In genomic region chr19:6744381-6745288, GRCh38 we compare ENCODE assay signal across 8 cellular contexts. TPM values are rescaled to one million over a fixed set of nuclear protein-coding genes. Genes with fewer than 3 reads are reported as not detected.
DNase-seq lines count a peak whose midpoint lies in the region; ATAC-seq, FAIRE-seq and TF ChIP-seq lines count a peak whose summit lies in the region.

No MANE protein-coding gene starts in this region.

- TF ChIP-seq CTCF in cardiac fibroblast (IDR thresholded peaks at IDR 0.05; ENCODE audit: low read depth, low read length), result no peak
- TF ChIP-seq CTCF in HepG2 (CRISPR knock-in tag; IDR thresholded peaks at IDR 0.05), result no peak
- peak in 2 of 6 experiments; percentile 6 to 25 for TF ChIP-seq CTCF in thyroid gland (IDR thresholded peaks at IDR 0.05)

- CTCF ChIA-PET in HepG2 (lab: Yijun Ruan, JAX; ENCODE audit: low intra/inter-chr PET ratio, low total read pairs), result no interaction called here

- peaks cover 13 to 53% of the 10 kb centered on the region in 2 experiments; a peak in 4 of 5 replicates for H3K36me3 ChIP-seq in HepG2 (replicated peaks in 1 of 2; ENCODE audit: control insufficient read depth in 1 of 2, insufficient read depth in 2 of 2, low read length in 2 of 2)
- peaks cover 37 to 40% of the 10 kb centered on the region in 2 donors for H3K36me3 ChIP-seq in thyroid gland

- H3K9me3 ChIP-seq in HepG2 (ENCODE audit: low read length) (no peaks in the 10 kb centered on the region), thyroid gland (no peaks in the 10 kb centered on the region)

- TF ChIP-seq POLR2A in HepG2 (IDR thresholded peaks at IDR 0.05; ENCODE audit: insufficient read depth in 1 of 2, low read depth in 2 of 2, low read length in 2 of 2), result no peak
- peak in 1 of 2 donors; percentile 29 for TF ChIP-seq POLR2A in thyroid gland (IDR thresholded peaks at IDR 0.05)

- no peak for FAIRE-seq in HepG2 (lab: Jason Lieb, UNC)

- in situ Hi-C loops in HepG2 (cut with HindIII; ENCODE audit: extremely low pct_ligation_motif_present, low pct_unique_long_range_greater_than_20kb), result no loop called here

- POLR2A ChIA-PET in HepG2 (lab: Yijun Ruan, JAX), result interaction anchor here (0.9 to 1.8 kb wide), 3 partner anchors 8 to 24 kb away, joined by 3 to 15 read pairs (median 3); partner anchors contain the start of gene C3

- no TSS peak for BruUV-seq in HepG2 (replicated peaks; lab: Mats Ljungman, UMichigan)

- peak; percentile 14; the same call in 2 of the 3 replicates for ATAC-seq in HepG2
- ATAC-seq in HG02852 (IDR thresholded peaks at IDR 0.05; ENCODE audit: unreplicated experiment), result no peak

- H3K79me2 ChIP-seq in HepG2 (ENCODE audit: insufficient read depth, low read length), result peaks cover 18% of the 10 kb centered on the region

- peak overlapping the region; percentile 39; the same call in 1 of the 2 replicates for H3K4me2 ChIP-seq in HepG2 (ENCODE audit: low read depth, low read length)

- H3K27me3 ChIP-seq in HepG2 (ENCODE audit: control insufficient read depth in 1 of 2, insufficient read depth in 2 of 2, low read length in 2 of 2) (no peaks in the 10 kb centered on the region), thyroid gland (no peaks in the 10 kb centered on the region)

- WGBS in HepG2 (ENCODE audit: low lambda C conversion rate), result 80% methylated on average over 17 of the region's 41 CpGs
- WGBS in thyroid gland, 2 donors, result 19 to 34% methylated on average over 20 to 38 of the region's 41 CpGs

- TF ChIP-seq RAD21 in HepG2 (CRISPR knock-in tag; IDR thresholded peaks at IDR 0.05), result no peak

- intact Hi-C loops in HepG2 (cut with micrococcal nuclease; ENCODE audit: unreplicated experiment), result no loop called here
- intact Hi-C loops in thyroid gland (cut with DNase I), result no loop called here

- H3K27ac ChIP-seq in HepG2 (ENCODE audit: extremely low read length, insufficient read depth, low read length) (peak overlapping the region; percentile 26), thyroid gland (peak overlapping the region; percentile 86 to 94 (median 89))

- TF ChIP-seq EP300 in HepG2 (IDR thresholded peaks at IDR 0.05; ENCODE audit: low read depth in 2 of 2, low read length in 2 of 2) (no peak), HepG2 (CRISPR knock-in tag; IDR thresholded peaks at IDR 0.05; ENCODE audit: borderline replicate concordance) (no peak)

- H4K20me1 ChIP-seq in HepG2 (ENCODE audit: insufficient read depth, low read length), result peaks cover 16% of the 10 kb centered on the region

- H3K4me1 ChIP-seq in HepG2 (ENCODE audit: insufficient read depth, low read length) (peaks cover 55% of the 10 kb centered on the region), thyroid gland (peaks cover 33 to 34% of the 10 kb centered on the region in 2 donors)

- DNase-seq in NCI-H2227 (lab: John Stamatoyannopoulos, UW; ENCODE audit: unreplicated experiment), result peak; percentile 35
- no peak for DNase-seq in NCI-H2227 treated with DMSO at 0.1 percent for 48 hours (lab: John Stamatoyannopoulos, UW)
- peak; percentile 91 to 92 for DNase-seq in cardiac fibroblast (ENCODE audit: low read depth in 2 of 2)
- no peak for DNase-seq in HepG2 (ENCODE audit: low spot score)
- DNase-seq in thyroid gland, result peak; percentile 96 to 98
- DNase-seq in cerebellar cortex (ENCODE audit: low spot score), result no peak
- no peak for DNase-seq in NOMO-1 treated with DMSO at 0.1 percent for 48 hours (lab: John Stamatoyannopoulos, UW; ENCODE audit: unreplicated experiment)

- no peak overlapping the region for H3K9ac ChIP-seq in HepG2 (ENCODE audit: insufficient read depth, low read depth, low read length)

- H3K4me3 ChIP-seq in cardiac fibroblast (replicated peaks in 1 of 2; ENCODE audit: low read depth in 2 of 2, low read length in 2 of 2), result peak overlapping the region; percentile 8 to 21
- no peak overlapping the region for H3K4me3 ChIP-seq in HepG2 (replicated peaks in 1 of 3; ENCODE audit: insufficient read depth in 1 of 3, low read depth in 2 of 3, low read length in 3 of 3)
- H3K4me3 ChIP-seq in thyroid gland (replicated peaks in 1 of 3), result no peak overlapping the region

- H2AFZ ChIP-seq in HepG2 (ENCODE audit: low read length), result no peak overlapping the region

RNA-seq across cellular contexts. Expression of gene TRIP10, which starts 5.2 kb away (rescaled TPM):
- total RNA-seq in HepG2 (2016; rRNA removed; fragmentation: Illumina TruSeq; extraction: Trizol), result 24.1 and 32.5 TPM in 2 replicates
- 14.5 and 17.4 TPM in 2 replicates for total RNA-seq in HepG2 (2016; cell fraction: cytosol; rRNA removed; fragmentation: Illumina TruSeq; extraction: Trizol; ENCODE audit: low read depth)
- 21.0 and 35.2 TPM in 2 replicates for total RNA-seq in HepG2 (2016; cell fraction: insoluble cytoplasmic fraction; rRNA removed; fragmentation: Illumina TruSeq; extraction: Trizol)
- 24.2 and 24.9 TPM in 2 replicates for total RNA-seq in HepG2 (2016; cell fraction: membrane; rRNA removed; fragmentation: Illumina TruSeq; extraction: Trizol)
- total RNA-seq in HepG2 (2016; cell fraction: nucleus; rRNA removed; fragmentation: Illumina TruSeq; extraction: Trizol), result 15.8 and 19.9 TPM in 2 replicates
- polyA plus RNA-seq in HepG2 (2011; rRNA removed), result 33.2 and 39.4 TPM in 2 replicates
- polyA plus RNA-seq in HepG2 (2011; cell fraction: cytosol; rRNA removed), result 27.2 and 31.9 TPM in 2 replicates
- polyA plus RNA-seq in HepG2 (2011; cell fraction: nucleus; rRNA removed), result 93.2 and 99.5 TPM in 2 replicates
- 45.5 and 60.4 TPM in 2 replicates for polyA plus RNA-seq in HepG2 (2012)
- polyA plus RNA-seq in HepG2 (2016; cell fraction: cytosol; fragmentation: Illumina TruSeq; extraction: Trizol; ENCODE audit: low read depth), result 20.7 and 22.0 TPM in 2 replicates
- polyA plus RNA-seq in HepG2 (2016; cell fraction: insoluble cytoplasmic fraction; fragmentation: Illumina TruSeq; extraction: Trizol; ENCODE audit: low read depth), result 32.6 and 39.0 TPM in 2 replicates
- polyA plus RNA-seq in HepG2 (2016; cell fraction: membrane; fragmentation: Illumina TruSeq; extraction: Trizol; ENCODE audit: low read depth), result 29.2 and 30.7 TPM in 2 replicates
- polyA plus RNA-seq in HepG2 (2016; cell fraction: nucleus; fragmentation: Illumina TruSeq; extraction: Trizol; ENCODE audit: insufficient read depth, low read depth), result 79.8 and 91.2 TPM in 2 replicates
- polyA minus RNA-seq in HepG2 (2011; rRNA and poly(A)+ RNA removed; ENCODE audit: low replicate concordance), result 17.1 and 24.3 TPM in 2 replicates
- 14.9 and 15.0 TPM in 2 replicates for polyA minus RNA-seq in HepG2 (2011; cell fraction: cytosol; rRNA and poly(A)+ RNA removed)
- polyA minus RNA-seq in HepG2 (2011; cell fraction: nucleus; rRNA and poly(A)+ RNA removed), result 19.4 and 20.3 TPM in 2 replicates
- 10 to 100 TPM; 48.9 to 65.8 (median 58.8) TPM for total RNA-seq in thyroid gland

RNA-seq across cellular contexts. Expression of gene GPR108, which starts 7.3 kb away (rescaled TPM):
- total RNA-seq in HepG2 (2016; rRNA removed; fragmentation: Illumina TruSeq; extraction: Trizol), result 24.1 and 36.4 TPM in 2 replicates
- total RNA-seq in HepG2 (2016; cell fraction: cytosol; rRNA removed; fragmentation: Illumina TruSeq; extraction: Trizol; ENCODE audit: low read depth), result 38.0 and 46.7 TPM in 2 replicates
- 17.4 and 36.4 TPM in 2 replicates for total RNA-seq in HepG2 (2016; cell fraction: insoluble cytoplasmic fraction; rRNA removed; fragmentation: Illumina TruSeq; extraction: Trizol)
- 50.7 and 59.0 TPM in 2 replicates for total RNA-seq in HepG2 (2016; cell fraction: membrane; rRNA removed; fragmentation: Illumina TruSeq; extraction: Trizol)
- 28.9 and 37.5 TPM in 2 replicates for total RNA-seq in HepG2 (2016; cell fraction: nucleus; rRNA removed; fragmentation: Illumina TruSeq; extraction: Trizol)
- polyA plus RNA-seq in HepG2 (2011; rRNA removed), result 63.0 and 69.7 TPM in 2 replicates
- polyA plus RNA-seq in HepG2 (2011; cell fraction: cytosol; rRNA removed), result 52.1 and 59.5 TPM in 2 replicates
- polyA plus RNA-seq in HepG2 (2011; cell fraction: nucleus; rRNA removed), result 207 and 243 TPM in 2 replicates
- 28.8 and 45.1 TPM in 2 replicates for polyA plus RNA-seq in HepG2 (2012)
- 45.8 and 48.0 TPM in 2 replicates for polyA plus RNA-seq in HepG2 (2016; cell fraction: cytosol; fragmentation: Illumina TruSeq; extraction: Trizol; ENCODE audit: low read depth)
- polyA plus RNA-seq in HepG2 (2016; cell fraction: insoluble cytoplasmic fraction; fragmentation: Illumina TruSeq; extraction: Trizol; ENCODE audit: low read depth), result 22.1 and 29.5 TPM in 2 replicates
- 52.9 and 59.3 TPM in 2 replicates for polyA plus RNA-seq in HepG2 (2016; cell fraction: membrane; fragmentation: Illumina TruSeq; extraction: Trizol; ENCODE audit: low read depth)
- polyA plus RNA-seq in HepG2 (2016; cell fraction: nucleus; fragmentation: Illumina TruSeq; extraction: Trizol; ENCODE audit: insufficient read depth, low read depth), result 87.3 and 93.9 TPM in 2 replicates
- 154 and 189 TPM in 2 replicates for polyA minus RNA-seq in HepG2 (2011; rRNA and poly(A)+ RNA removed; ENCODE audit: low replicate concordance)
- 18.7 and 18.9 TPM in 2 replicates for polyA minus RNA-seq in HepG2 (2011; cell fraction: cytosol; rRNA and poly(A)+ RNA removed)
- 28.3 and 32.7 TPM in 2 replicates for polyA minus RNA-seq in HepG2 (2011; cell fraction: nucleus; rRNA and poly(A)+ RNA removed)
- total RNA-seq in thyroid gland, result 100 to 1,000 TPM in 3 of 4 donors, 10 to 100 TPM in 1; 87.9 to 152 (median 116) TPM

RNA-seq across cellular contexts. Expression of gene SH2D3A, which starts 22.6 kb away (rescaled TPM):
- total RNA-seq in HepG2 (2016; rRNA removed; fragmentation: Illumina TruSeq; extraction: Trizol) (0.60 and 1.0 TPM in 2 replicates), thyroid gland (10 to 100 TPM; 14.1 to 27.4 (median 20.7) TPM)
- 0.61 and 1.1 TPM in 2 replicates for total RNA-seq in HepG2 (2016; cell fraction: cytosol; rRNA removed; fragmentation: Illumina TruSeq; extraction: Trizol; ENCODE audit: low read depth)
- total RNA-seq in HepG2 (2016; cell fraction: insoluble cytoplasmic fraction; rRNA removed; fragmentation: Illumina TruSeq; extraction: Trizol), result 0.82 and 1.2 TPM in 2 replicates
- total RNA-seq in HepG2 (2016; cell fraction: membrane; rRNA removed; fragmentation: Illumina TruSeq; extraction: Trizol), result 1.00 and 1.4 TPM in 2 replicates
- 0.81 and 1.2 TPM in 2 replicates for total RNA-seq in HepG2 (2016; cell fraction: nucleus; rRNA removed; fragmentation: Illumina TruSeq; extraction: Trizol)
- 1.8 and 2.2 TPM in 2 replicates for polyA plus RNA-seq in HepG2 (2011; rRNA removed)
- polyA plus RNA-seq in HepG2 (2011; cell fraction: cytosol; rRNA removed), result 0.97 and 1.7 TPM in 2 replicates
- polyA plus RNA-seq in HepG2 (2011; cell fraction: nucleus; rRNA removed), result 2.5 and 3.9 TPM in 2 replicates
- 1.7 and 1.9 TPM in 2 replicates for polyA plus RNA-seq in HepG2 (2012)
- polyA plus RNA-seq in HepG2 (2016; cell fraction: cytosol; fragmentation: Illumina TruSeq; extraction: Trizol; ENCODE audit: low read depth), result 0.81 and 0.84 TPM in 2 replicates
- 1.0 and 1.5 TPM in 2 replicates for polyA plus RNA-seq in HepG2 (2016; cell fraction: insoluble cytoplasmic fraction; fragmentation: Illumina TruSeq; extraction: Trizol; ENCODE audit: low read depth)
- 0.56 and 0.95 TPM in 2 replicates for polyA plus RNA-seq in HepG2 (2016; cell fraction: membrane; fragmentation: Illumina TruSeq; extraction: Trizol; ENCODE audit: low read depth)
- polyA plus RNA-seq in HepG2 (2016; cell fraction: nucleus; fragmentation: Illumina TruSeq; extraction: Trizol; ENCODE audit: insufficient read depth, low read depth), result 1.2 and 2.2 TPM in 2 replicates
- polyA minus RNA-seq in HepG2 (2011; rRNA and poly(A)+ RNA removed; ENCODE audit: low replicate concordance), result 2.2 and 18.7 TPM in 2 replicates
- 0.70 and 0.89 TPM in 2 replicates for polyA minus RNA-seq in HepG2 (2011; cell fraction: cytosol; rRNA and poly(A)+ RNA removed)
- polyA minus RNA-seq in HepG2 (2011; cell fraction: nucleus; rRNA and poly(A)+ RNA removed), result 2.1 and 2.3 TPM in 2 replicates

RNA-seq across cellular contexts. Expression of gene C3, which starts 24.2 kb away (rescaled TPM):
- total RNA-seq in HepG2 (2016; rRNA removed; fragmentation: Illumina TruSeq; extraction: Trizol) (700 and 1,455 TPM in 2 replicates), thyroid gland (100 to 1,000 TPM; 126 to 631 (median 350) TPM)
- total RNA-seq in HepG2 (2016; cell fraction: cytosol; rRNA removed; fragmentation: Illumina TruSeq; extraction: Trizol; ENCODE audit: low read depth), result 160 and 192 TPM in 2 replicates
- total RNA-seq in HepG2 (2016; cell fraction: insoluble cytoplasmic fraction; rRNA removed; fragmentation: Illumina TruSeq; extraction: Trizol), result 643 and 1,412 TPM in 2 replicates
- 268 and 291 TPM in 2 replicates for total RNA-seq in HepG2 (2016; cell fraction: membrane; rRNA removed; fragmentation: Illumina TruSeq; extraction: Trizol)
- total RNA-seq in HepG2 (2016; cell fraction: nucleus; rRNA removed; fragmentation: Illumina TruSeq; extraction: Trizol), result 1,410 and 1,846 TPM in 2 replicates
- polyA plus RNA-seq in HepG2 (2011; rRNA removed), result 6,272 and 9,798 TPM in 2 replicates
- polyA plus RNA-seq in HepG2 (2011; cell fraction: cytosol; rRNA removed), result 4,601 and 7,618 TPM in 2 replicates
- polyA plus RNA-seq in HepG2 (2011; cell fraction: nucleus; rRNA removed), result 6,023 and 6,891 TPM in 2 replicates
- 3,859 and 6,494 TPM in 2 replicates for polyA plus RNA-seq in HepG2 (2012)
- polyA plus RNA-seq in HepG2 (2016; cell fraction: cytosol; fragmentation: Illumina TruSeq; extraction: Trizol; ENCODE audit: low read depth), result 195 and 210 TPM in 2 replicates
- polyA plus RNA-seq in HepG2 (2016; cell fraction: insoluble cytoplasmic fraction; fragmentation: Illumina TruSeq; extraction: Trizol; ENCODE audit: low read depth), result 903 and 1,023 TPM in 2 replicates
- polyA plus RNA-seq in HepG2 (2016; cell fraction: membrane; fragmentation: Illumina TruSeq; extraction: Trizol; ENCODE audit: low read depth), result 286 and 340 TPM in 2 replicates
- polyA plus RNA-seq in HepG2 (2016; cell fraction: nucleus; fragmentation: Illumina TruSeq; extraction: Trizol; ENCODE audit: insufficient read depth, low read depth), result 3,631 and 3,793 TPM in 2 replicates
- 785 and 9,683 TPM in 2 replicates for polyA minus RNA-seq in HepG2 (2011; rRNA and poly(A)+ RNA removed; ENCODE audit: low replicate concordance)
- polyA minus RNA-seq in HepG2 (2011; cell fraction: cytosol; rRNA and poly(A)+ RNA removed), result 2,000 and 4,520 TPM in 2 replicates
- 1,680 and 2,385 TPM in 2 replicates for polyA minus RNA-seq in HepG2 (2011; cell fraction: nucleus; rRNA and poly(A)+ RNA removed)

RNA-seq across cellular contexts. Expression of gene VAV1, which starts 27.9 kb away (rescaled TPM):
- total RNA-seq in HepG2 (2016; rRNA removed; fragmentation: Illumina TruSeq; extraction: Trizol) (not detected in 2 replicates), thyroid gland (1 to 10 TPM; 1.7 to 4.3 (median 2.6) TPM)
- not detected in 2 replicates for total RNA-seq in HepG2 (2016; cell fraction: cytosol; rRNA removed; fragmentation: Illumina TruSeq; extraction: Trizol; ENCODE audit: low read depth)
- total RNA-seq in HepG2 (2016; cell fraction: insoluble cytoplasmic fraction; rRNA removed; fragmentation: Illumina TruSeq; extraction: Trizol), result not detected in 2 replicates
- not detected in 2 replicates for total RNA-seq in HepG2 (2016; cell fraction: membrane; rRNA removed; fragmentation: Illumina TruSeq; extraction: Trizol)
- not detected in 2 replicates for total RNA-seq in HepG2 (2016; cell fraction: nucleus; rRNA removed; fragmentation: Illumina TruSeq; extraction: Trizol)
- polyA plus RNA-seq in HepG2 (2011; rRNA removed), result not detected in 2 replicates
- polyA plus RNA-seq in HepG2 (2011; cell fraction: cytosol; rRNA removed), result not detected in 2 replicates
- polyA plus RNA-seq in HepG2 (2011; cell fraction: nucleus; rRNA removed), result 0.05 TPM in 1 of 2 replicates, not detected in the other
- polyA plus RNA-seq in HepG2 (2012), result not detected in 2 replicates
- not detected in 2 replicates for polyA plus RNA-seq in HepG2 (2016; cell fraction: cytosol; fragmentation: Illumina TruSeq; extraction: Trizol; ENCODE audit: low read depth)
- not detected in 2 replicates for polyA plus RNA-seq in HepG2 (2016; cell fraction: insoluble cytoplasmic fraction; fragmentation: Illumina TruSeq; extraction: Trizol; ENCODE audit: low read depth)
- not detected in 2 replicates for polyA plus RNA-seq in HepG2 (2016; cell fraction: membrane; fragmentation: Illumina TruSeq; extraction: Trizol; ENCODE audit: low read depth)
- not detected in 2 replicates for polyA plus RNA-seq in HepG2 (2016; cell fraction: nucleus; fragmentation: Illumina TruSeq; extraction: Trizol; ENCODE audit: insufficient read depth, low read depth)
- not detected in 2 replicates for polyA minus RNA-seq in HepG2 (2011; rRNA and poly(A)+ RNA removed; ENCODE audit: low replicate concordance)
- polyA minus RNA-seq in HepG2 (2011; cell fraction: cytosol; rRNA and poly(A)+ RNA removed), result not detected in 2 replicates
- not detected in 2 replicates for polyA minus RNA-seq in HepG2 (2011; cell fraction: nucleus; rRNA and poly(A)+ RNA removed)

Comparison
In these comparisons a context has a peak if more than half of its experiments do, and no peak if none do; other contexts are left out.
1. DNase-seq: peak in NCI-H2227 (single experiment), cardiac fibroblast (2 of 2) and thyroid gland (2 of 2); none in NCI-H2227 treated with DMSO at 0.1 percent for 48 hours (single experiment), HepG2 (single experiment), cerebellar cortex (single experiment) and NOMO-1 treated with DMSO at 0.1 percent for 48 hours (single experiment).
2. H3K4me3 ChIP-seq: peak in cardiac fibroblast (2 of 2); none in HepG2 (0 of 3) and thyroid gland (0 of 3).
3. RNA of gene SH2D3A, which starts 22.6 kb away (total RNA-seq): 14.1 to 27.4 TPM in thyroid gland; 0.60 to 1.4 TPM in HepG2; every median in the first group is over 4 times any median in the second.